In genomic region chr2:1863861-1864260, GRCh38 we compare ENCODE assay signal across 26 cellular contexts.
"Had no signal": no experiment of that assay in that cellular context is flagged by ENCODE, and none has a peak within 500 bp of the region (broad histone marks: within the 10 kb centered on the region; RNA-seq: fewer than 3 reads in every experiment).

No MANE protein-coding gene starts in this region.

- H3K4me1 ChIP-seq: colonic mucosa, gastrocnemius medialis, heart left ventricle, left lung, parathyroid adenoma, prostate gland, sigmoid colon, testis, upper lobe of left lung had no signal

- H3K27me3 ChIP-seq: colonic mucosa, testis, upper lobe of left lung had no signal

- H2AFZ ChIP-seq: hepatocyte, parathyroid adenoma had no signal

- H3K9me3 ChIP-seq: colonic mucosa, gastrocnemius medialis, heart left ventricle, left lung, mucosa of descending colon, prostate gland, sigmoid colon, testis, tibial nerve, upper lobe of left lung had no signal

- ATAC-seq: esophagus mucosa; gastrocnemius medialis; left cardiac atrium; left lung; mucosa of descending colon; natural killer cell treated with Interleukin-12 subunit alpha and Interleukin-12 subunit beta and Interleukin-15 and Interleukin-18, amount 100 ng/mL, for 72 hours; right cardiac atrium; stimulated activated effector memory CD8-positive, alpha-beta T cell treated with anti-CD3 and anti-CD28 coated beads, Interleukin-12 subunit alpha, Interleukin-12 subunit beta, amount 100 ng/mL, for 72 hours had no signal

- DNase-seq: colonic mucosa; effector CD4-positive, alpha-beta T cell; foreskin fibroblast; gastrocnemius medialis; heart left ventricle; left cardiac atrium; left lung; mesenchymal stem cell; mucosa of descending colon; naive B cell; right cardiac atrium; stimulated activated CD4-positive, alpha-beta T cell treated with anti-CD3 and anti-CD28 coated beads, Interleukin-2, amount 100 ng/mL, for 24 hours; stimulated activated CD4-positive, alpha-beta T cell treated with anti-CD3 and anti-CD28 coated beads, Interleukin-4, amount 100 ng/mL, for 24 hours; stimulated activated naive CD4-positive, alpha-beta T cell treated with Interleukin-2 at 50 U/mL for 16 hours; testis had no signal

- H3K4me3 ChIP-seq: colonic mucosa, gastrocnemius medialis, heart left ventricle, hepatocyte, left lung, mucosa of descending colon, prostate gland, sigmoid colon, testis, tibial nerve, upper lobe of left lung had no signal

- H3K4me2 ChIP-seq: hepatocyte had no signal

- H3K27ac ChIP-seq: colonic mucosa, epithelial cell of prostate, gastrocnemius medialis, heart left ventricle, hepatocyte, left lung, parathyroid adenoma, prostate gland, sigmoid colon, testis, tibial nerve, upper lobe of left lung had no signal

- FAIRE-seq: urothelium cell line had no signal

- H3K36me3 ChIP-seq: colonic mucosa, gastrocnemius medialis, heart left ventricle, left lung, prostate gland, sigmoid colon, tibial nerve, upper lobe of left lung had no signal

- H3K9ac ChIP-seq: parathyroid adenoma had no signal
